Comparison of ENCODE assay signal across 1 cellular context in genomic region chr13:113209336-113209879, GRCh38.
TF ChIP-seq lines count a peak whose summit lies in the region.

TSS of gene CUL4A (plus strand) at chr13:113209613. CDS start at chr13:113209628, 15 bp downstream.

TF ChIP-seq in GM23338, 12 proteins besides CTCF, POLR2A, EP300 and RAD21 (continued from another document):
- TF ChIP-seq ZNF462 (CRISPR knock-in tag; IDR thresholded peaks at IDR 0.05) (no peak), POLR2AphosphoS5 (IDR thresholded peaks at IDR 0.05; ENCODE audit: low read depth) (no peak; the same call in 1 of the 2 replicates), EZH2 (IDR thresholded peaks at IDR 0.05; ENCODE audit: low read depth, unreplicated experiment) (no peak), EZH2phosphoT487 (IDR thresholded peaks at IDR 0.05; ENCODE audit: unreplicated experiment) (no peak), STAT1 (IDR thresholded peaks at IDR 0.05; ENCODE audit: unreplicated experiment) (no peak), CREB1 (CRISPR knock-in tag; IDR thresholded peaks at IDR 0.05; ENCODE audit: low read depth) (no peak)
TF ChIP-seq in GM23338: peak in this region for 0.
